13 cellular contexts compared by ENCODE assay signal in genomic region chr7:39013049-39013939, GRCh38. TPM values are rescaled to one million over a fixed set of nuclear protein-coding genes. Genes with fewer than 3 reads are reported as not detected.
DNase-seq lines count a peak whose midpoint lies in the region; ATAC-seq and TF ChIP-seq lines count a peak whose summit lies in the region.
"Not testable (repeated sequence)": the region's sequence is repeated elsewhere in the genome, so short reads cannot be mapped to it uniquely, and the experiment has no call there.
"Had no signal": no experiment of that assay in that cellular context is flagged by ENCODE, and none has a peak within 500 bp of the region (broad histone marks: within the 10 kb centered on the region; RNA-seq: fewer than 3 reads in every experiment).

No MANE protein-coding gene starts in this region.

- H2AFZ ChIP-seq in hepatocyte, result not testable (repeated sequence)
- peak overlapping the region; percentile 52 for H2AFZ ChIP-seq in smooth muscle cell (ENCODE audit: low read depth)

- TSS peak; percentile 57 for BruUV-seq in Caco-2 (replicated peaks; lab: Mats Ljungman, UMichigan)

- H3K4me3 ChIP-seq in Caco-2 (ENCODE audit: low read depth, low read length), result peak overlapping the region; percentile 25
- H3K4me3 ChIP-seq in H7 (ENCODE audit: insufficient read depth, low read depth, low read length), result peak overlapping the region; percentile 28
- peak overlapping the region; percentile 36 for H3K4me3 ChIP-seq in RWPE2 (ENCODE audit: severe bottlenecking)
- H3K4me3 ChIP-seq in hepatocyte, result not testable (repeated sequence)
- peak overlapping the region; percentile 42 for H3K4me3 ChIP-seq in smooth muscle cell

- H3K9me2 ChIP-seq in hepatocyte (replicated peaks; ENCODE audit: insufficient read depth), result not testable (repeated sequence)

- not testable (repeated sequence) for H3K79me2 ChIP-seq in hepatocyte; smooth muscle cell (ENCODE audit: low read depth)

- H3K36me3 Mint-ChIP-seq in Caco-2 (ENCODE audit: insufficient read depth, unreplicated experiment); mesothelial cell of epicardium: not testable (repeated sequence)

- not testable (repeated sequence) for H3K9me3 ChIP-seq in Caco-2; RWPE2 (ENCODE audit: severe bottlenecking); hepatocyte (ENCODE audit: low read depth); smooth muscle cell (replicated peaks; ENCODE audit: low read depth)

- H3K4me1 ChIP-seq in Caco-2, result peaks cover 18% of the 10 kb centered on the region
- not testable (repeated sequence) for H3K4me1 ChIP-seq in RWPE2 (ENCODE audit: insufficient read depth, poor library complexity, severe bottlenecking); hepatocyte (ENCODE audit: insufficient read depth); smooth muscle cell (ENCODE audit: low read depth)

- POLR2A ChIA-PET in Caco-2 (lab: Charles Lee), result not testable (repeated sequence)

- peak overlapping the region; percentile 37 for H3K4me2 ChIP-seq in hepatocyte
- H3K4me2 ChIP-seq in smooth muscle cell, result peak overlapping the region; percentile 74

- H4K20me1 ChIP-seq in hepatocyte (ENCODE audit: insufficient read depth, poor library complexity, severe bottlenecking); smooth muscle cell (ENCODE audit: low read depth): not testable (repeated sequence)

- H3K27me3 Mint-ChIP-seq in Caco-2 (ENCODE audit: insufficient read depth, unreplicated experiment); mesothelial cell of epicardium (ENCODE audit: low read depth): not testable (repeated sequence)

- peaks cover 27% of the 10 kb centered on the region for H3K4me1 Mint-ChIP-seq in Caco-2 (ENCODE audit: low read depth, unreplicated experiment)
- peaks cover 26% of the 10 kb centered on the region for H3K4me1 Mint-ChIP-seq in mesothelial cell of epicardium

- 63% methylated on average over 31 of the region's 34 CpGs for WGBS in hepatocyte (ENCODE audit: low lambda C conversion rate, missing lambda C conversion rate)
- 53% methylated on average over 31 of the region's 34 CpGs for WGBS in smooth muscle cell (ENCODE audit: low lambda C conversion rate)

- in situ Hi-C loops in T47D (cut with HindIII; ENCODE audit: low pct_unique_long_range_greater_than_20kb, low sequenced_read_pairs), result not testable (repeated sequence)

- H3K27ac Mint-ChIP-seq in Caco-2 (ENCODE audit: unreplicated experiment), result peak overlapping the region; percentile 57
- H3K27ac Mint-ChIP-seq in mesothelial cell of epicardium, result peak overlapping the region; percentile 86

- not testable (repeated sequence) for H3F3A ChIP-seq in smooth muscle cell (ENCODE audit: low read depth)

- H3K9ac ChIP-seq in smooth muscle cell (ENCODE audit: low read depth), result peak overlapping the region; percentile 22

- H3K36me3 ChIP-seq in Caco-2 (ENCODE audit: control insufficient read depth, insufficient read depth, low read length); H7 (replicated peaks; ENCODE audit: control insufficient read depth, insufficient read depth, low read length); RWPE2 (ENCODE audit: low read depth); hepatocyte (replicated peaks; ENCODE audit: insufficient read depth, low read depth); smooth muscle cell (ENCODE audit: low read depth): not testable (repeated sequence)

- intact Hi-C loops in Caco-2 (cut with micrococcal nuclease; ENCODE audit: unreplicated experiment), result not testable (repeated sequence)

- not testable (repeated sequence) for DNase-seq in Caco-2; H7; RWPE2 (ENCODE audit: low spot score); hepatocyte (ENCODE audit: low spot score); mesothelial cell of epicardium (ENCODE audit: low spot score in 2 of 2, unreplicated experiment in 2 of 2); smooth muscle cell (lab: John Stamatoyannopoulos, UW; ENCODE audit: unreplicated experiment)
- DNase-seq in NCI-H510A (lab: John Stamatoyannopoulos, UW) (peak; percentile 24), T47D (ENCODE audit: low read depth in 1 of 2, low spot score in 1 of 2) (peak; percentile 19 to 56)

- H3K9me3 Mint-ChIP-seq in Caco-2 (ENCODE audit: unreplicated experiment); mesothelial cell of epicardium: not testable (repeated sequence)

- H3K4me3 Mint-ChIP-seq in Caco-2 (ENCODE audit: unreplicated experiment) (peak overlapping the region; percentile 67), mesothelial cell of epicardium (peak overlapping the region; percentile 78)

- 0 out of 3 replicates have a peak, but pooled peaks have one; percentile 36 for ATAC-seq in RWPE2 (ENCODE audit: low read depth)

- TF ChIP-seq CTCF in Caco-2 (IDR thresholded peaks at IDR 0.05; ENCODE audit: insufficient read depth in 1 of 2, low read depth in 1 of 2, low read length in 1 of 2, severe bottlenecking in 1 of 2, unreplicated experiment in 1 of 2); RWPE2 (IDR thresholded peaks at IDR 0.05; ENCODE audit: poor library complexity, severe bottlenecking); hepatocyte (IDR thresholded peaks at IDR 0.05; ENCODE audit: poor library complexity); mesothelial cell of epicardium (IDR thresholded peaks at IDR 0.05; ENCODE audit: unreplicated experiment); smooth muscle cell (IDR thresholded peaks at IDR 0.05; ENCODE audit: borderline replicate concordance, insufficient read depth, poor library complexity, severe bottlenecking): not testable (repeated sequence)

- CTCF ChIA-PET in Caco-2 (lab: Charles Lee), result not testable (repeated sequence)

- peak overlapping the region; percentile 34 for H3K27ac ChIP-seq in RWPE2 (ENCODE audit: poor library complexity, severe bottlenecking)
- peak overlapping the region; percentile 19 for H3K27ac ChIP-seq in hepatocyte
- H3K27ac ChIP-seq in smooth muscle cell (ENCODE audit: low read depth), result not testable (repeated sequence)

- not testable (repeated sequence) for H3K27me3 ChIP-seq in Caco-2 (replicated peaks; ENCODE audit: control insufficient read depth, insufficient read depth, low read length); H7 (ENCODE audit: control insufficient read depth, insufficient read depth, low read length); RWPE2 (ENCODE audit: insufficient read depth, poor library complexity, severe bottlenecking); hepatocyte; smooth muscle cell (ENCODE audit: low read depth)

RNA-seq across cellular contexts. Expression of gene POU6F2, which starts 35.6 kb away (rescaled TPM):
- 3.1 and 3.9 TPM in 2 replicates for total RNA-seq in Caco-2 (2022)
- 0.90 and 2.6 TPM in 2 replicates for total RNA-seq in H7 (2014; rRNA removed; shearing (Covaris generic))
- 0.67 and 0.88 TPM in 2 replicates for total RNA-seq in hepatocyte
- 1.3 and 1.4 TPM in 2 replicates for polyA plus RNA-seq in hepatocyte
- 8.1 to 9.2 TPM (median 8.6 TPM) in 3 replicates for total RNA-seq in mesothelial cell of epicardium
- total RNA-seq in smooth muscle cell, result 1.2 and 1.6 TPM in 2 replicates
- 1.2 and 2.5 TPM in 2 replicates for polyA plus RNA-seq in smooth muscle cell
- total RNA-seq: CD4-positive, alpha-beta memory T cell; IMR-90; RPMI7951 had no signal
- polyA plus RNA-seq: A549; BJ; CD4-positive, alpha-beta memory T cell; IMR-90 had no signal
